In the genomic region with DNA sequence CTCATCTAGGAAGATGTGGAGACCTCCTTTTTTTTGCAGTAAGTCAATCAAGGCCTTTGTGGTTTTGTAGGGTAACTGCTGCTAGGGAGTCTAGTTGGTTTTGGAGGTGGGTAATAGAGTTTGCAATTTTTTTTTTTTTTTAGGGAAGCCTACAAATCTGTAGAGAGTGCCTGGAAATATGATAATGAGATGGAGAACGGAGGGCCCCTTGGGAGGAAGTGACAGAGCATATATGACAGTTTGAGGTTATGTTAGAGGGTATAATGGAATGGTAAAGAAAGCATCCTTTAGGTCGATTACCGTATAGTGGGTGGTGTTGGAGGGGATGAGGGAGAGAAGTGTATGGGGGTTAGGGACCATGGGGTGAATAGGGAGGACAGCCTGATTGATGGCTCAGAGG, we compare ENCODE assay signal across 29 cellular contexts.
"Had no signal": no experiment of that assay in that cellular context is flagged by ENCODE, and none has a peak within 500 bp of the region (broad histone marks: within the 10 kb centered on the region; RNA-seq: fewer than 3 reads in every experiment).

No MANE protein-coding gene starts in this region.

- H3K4me1 Mint-ChIP-seq: activated CD4-positive, alpha-beta memory T cell treated with anti-CD3 and anti-CD28 coated beads, Interleukin-2, amount 10 ng/mL, durations not matched to agents 7 days and 5 days; activated naive CD4-positive, alpha-beta T cell treated with anti-CD3 and anti-CD28 coated beads, Interleukin-2, amount 10 ng/mL, durations not matched to agents 7 days and 5 days; brain had no signal

- H3K27me3 ChIP-seq: ascending aorta, breast epithelium, cardiac muscle cell, dorsolateral prefrontal cortex had no signal

- H3K4me3 ChIP-seq: ascending aorta, breast epithelium, cardiac muscle cell, coronary artery, dorsolateral prefrontal cortex had no signal

- FAIRE-seq: frontal cortex had no signal

- H3K36me3 ChIP-seq: ascending aorta, breast epithelium, cardiac muscle cell had no signal

- H3K4me3 Mint-ChIP-seq: activated CD4-positive, alpha-beta memory T cell treated with anti-CD3 and anti-CD28 coated beads, Interleukin-2, amount 10 ng/mL, durations not matched to agents 7 days and 5 days; activated CD4-positive, alpha-beta T cell treated with anti-CD3 and anti-CD28 coated beads, Interleukin-2, amount 10 ng/mL, durations not matched to agents 7 days and 5 days; activated naive CD4-positive, alpha-beta T cell treated with anti-CD3 and anti-CD28 coated beads, Interleukin-2, amount 10 ng/mL, durations not matched to agents 7 days and 5 days; activated naive CD8-positive, alpha-beta T cell treated with anti-CD3 and anti-CD28 coated beads, Interleukin-2, amount 10 ng/mL, durations not matched to agents 7 days and 5 days; activated T-cell treated with anti-CD3 and anti-CD28 coated beads, Interleukin-2, amount 50 U/mL, for 24 hours; activated T-cell treated with anti-CD3 and anti-CD28 coated beads, Interleukin-2, amount 50 U/mL, for 72 hours; brain; dendritic cell treated with granulocyte-macrophage colony-stimulating factor and Interleukin-4, amounts not matched to agents 40 ng/mL and 50 ng/mL, for 4 days; endodermal cell had no signal

- H3K9me3 ChIP-seq: ascending aorta, breast epithelium had no signal

- H3K4me1 ChIP-seq: ascending aorta, breast epithelium had no signal

- H3K9me3 Mint-ChIP-seq: activated CD4-positive, alpha-beta memory T cell treated with anti-CD3 and anti-CD28 coated beads, Interleukin-2, amount 10 ng/mL, durations not matched to agents 7 days and 5 days; activated CD4-positive, alpha-beta T cell treated with anti-CD3 and anti-CD28 coated beads, Interleukin-2, amount 10 ng/mL, durations not matched to agents 7 days and 5 days; activated naive CD4-positive, alpha-beta T cell treated with anti-CD3 and anti-CD28 coated beads, Interleukin-2, amount 10 ng/mL, durations not matched to agents 7 days and 5 days; activated T-cell treated with anti-CD3 and anti-CD28 coated beads, Interleukin-2, amount 50 U/mL, for 24 hours; activated T-cell treated with anti-CD3 and anti-CD28 coated beads, Interleukin-2, amount 50 U/mL, for 72 hours; brain; endodermal cell had no signal

- H3K36me3 Mint-ChIP-seq: activated naive CD4-positive, alpha-beta T cell treated with anti-CD3 and anti-CD28 coated beads, Interleukin-2, amount 10 ng/mL, durations not matched to agents 7 days and 5 days had no signal

- H3K27me3 Mint-ChIP-seq: activated CD4-positive, alpha-beta memory T cell treated with anti-CD3 and anti-CD28 coated beads, Interleukin-2, amount 10 ng/mL, durations not matched to agents 7 days and 5 days; activated CD4-positive, alpha-beta T cell treated with anti-CD3 and anti-CD28 coated beads, Interleukin-2, amount 10 ng/mL, durations not matched to agents 7 days and 5 days; activated naive CD4-positive, alpha-beta T cell treated with anti-CD3 and anti-CD28 coated beads, Interleukin-2, amount 10 ng/mL, durations not matched to agents 7 days and 5 days; activated naive CD8-positive, alpha-beta T cell treated with anti-CD3 and anti-CD28 coated beads, Interleukin-2, amount 10 ng/mL, durations not matched to agents 7 days and 5 days; activated T-cell treated with anti-CD3 and anti-CD28 coated beads, Interleukin-2, amount 50 U/mL, for 24 hours; brain; dendritic cell treated with granulocyte-macrophage colony-stimulating factor and Interleukin-4, amounts not matched to agents 40 ng/mL and 50 ng/mL, for 4 days had no signal

- H3K27ac Mint-ChIP-seq: activated CD4-positive, alpha-beta memory T cell treated with anti-CD3 and anti-CD28 coated beads, Interleukin-2, amount 10 ng/mL, durations not matched to agents 7 days and 5 days; activated CD4-positive, alpha-beta T cell treated with anti-CD3 and anti-CD28 coated beads, Interleukin-2, amount 10 ng/mL, durations not matched to agents 7 days and 5 days; activated naive CD4-positive, alpha-beta T cell treated with anti-CD3 and anti-CD28 coated beads, Interleukin-2, amount 10 ng/mL, durations not matched to agents 7 days and 5 days; activated naive CD4-positive, alpha-beta T cell treated with anti-CD3 and anti-CD28 coated beads, Interleukin-2, amount 50 U/mL, for 72 hours; activated naive CD8-positive, alpha-beta T cell treated with anti-CD3 and anti-CD28 coated beads, Interleukin-2, amount 10 ng/mL, durations not matched to agents 7 days and 5 days; activated T-cell treated with anti-CD3 and anti-CD28 coated beads, Interleukin-2, amount 50 U/mL, for 24 hours; activated T-cell treated with anti-CD3 and anti-CD28 coated beads, Interleukin-2, amount 50 U/mL, for 72 hours; brain; dendritic cell treated with granulocyte-macrophage colony-stimulating factor and Interleukin-4, amounts not matched to agents 40 ng/mL and 50 ng/mL, for 4 days; endodermal cell had no signal

- H3K27ac ChIP-seq: ascending aorta, breast epithelium, cardiac muscle cell, coronary artery, dorsolateral prefrontal cortex had no signal

- DNase-seq: activated CD4-positive, alpha-beta memory T cell treated with anti-CD3 and anti-CD28 coated beads, Interleukin-2, amount 10 ng/mL, durations not matched to agents 7 days and 5 days; activated CD4-positive, alpha-beta T cell treated with anti-CD3 and anti-CD28 coated beads for 1 hour; activated CD4-positive, alpha-beta T cell treated with anti-CD3 and anti-CD28 coated beads for 4 hours; activated CD4-positive, alpha-beta T cell treated with anti-CD3 and anti-CD28 coated beads, Interleukin-2, amount 10 ng/mL, durations not matched to agents 7 days and 5 days; activated CD4-positive, alpha-beta T cell treated with anti-CD3 and anti-CD28 coated beads, Interleukin-2, amount 50 U/mL, for 4 hours; activated CD8-positive, alpha-beta memory T cell treated with anti-CD3 and anti-CD28 coated beads, Interleukin-2, amount 50 U/mL, for 48 hours; activated gamma-delta T cell; activated naive CD4-positive, alpha-beta T cell; activated naive CD4-positive, alpha-beta T cell treated with anti-CD3 and anti-CD28 coated beads, Interleukin-2, amount 10 ng/mL, durations not matched to agents 7 days and 5 days; activated naive CD8-positive, alpha-beta T cell treated with anti-CD3 and anti-CD28 coated beads, Interleukin-2, amount 10 ng/mL, durations not matched to agents 7 days and 5 days; activated T-cell treated with anti-CD3 and anti-CD28 coated beads for 4 hours; activated T-cell treated with anti-CD3 and anti-CD28 coated beads, Interleukin-2, amount 50 U/mL, for 24 hours; activated T-cell treated with anti-CD3 and anti-CD28 coated beads, Interleukin-2, amount 50 U/mL, for 72 hours; central memory CD4-positive, alpha-beta T cell; cerebellar nuclear complex; dorsolateral prefrontal cortex; effector memory CD4-positive, alpha-beta T cell; endodermal cell; foreskin fibroblast; head of caudate nucleus; T-helper 2 cell had no signal
